In the genomic region with DNA sequence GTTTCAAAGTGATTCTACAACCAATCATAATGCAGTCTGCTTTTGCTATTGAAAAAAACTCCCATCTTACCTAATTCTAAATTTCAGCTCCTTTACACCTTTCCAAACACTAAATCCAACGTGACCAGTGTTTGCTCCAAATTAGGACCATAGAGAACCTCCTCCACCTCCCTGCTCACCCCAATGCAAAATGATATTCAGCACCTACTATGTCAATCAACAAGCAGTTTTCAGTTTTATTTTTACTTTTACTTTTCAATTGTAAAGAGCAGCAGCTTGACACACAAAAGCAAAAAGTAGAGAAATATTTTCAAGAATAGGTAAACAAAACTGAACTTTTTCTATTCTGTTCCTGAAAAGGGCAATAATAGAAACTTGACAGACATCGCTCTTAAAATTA, we compare ENCODE assay signal across 1 cellular context.
TF ChIP-seq lines count a peak whose summit lies in the region.

No MANE protein-coding gene starts in this region.

TF ChIP-seq in GM23338, 12 proteins besides CTCF, POLR2A, EP300 and RAD21 (continued from another document):
- TF ChIP-seq, protein P1, sequence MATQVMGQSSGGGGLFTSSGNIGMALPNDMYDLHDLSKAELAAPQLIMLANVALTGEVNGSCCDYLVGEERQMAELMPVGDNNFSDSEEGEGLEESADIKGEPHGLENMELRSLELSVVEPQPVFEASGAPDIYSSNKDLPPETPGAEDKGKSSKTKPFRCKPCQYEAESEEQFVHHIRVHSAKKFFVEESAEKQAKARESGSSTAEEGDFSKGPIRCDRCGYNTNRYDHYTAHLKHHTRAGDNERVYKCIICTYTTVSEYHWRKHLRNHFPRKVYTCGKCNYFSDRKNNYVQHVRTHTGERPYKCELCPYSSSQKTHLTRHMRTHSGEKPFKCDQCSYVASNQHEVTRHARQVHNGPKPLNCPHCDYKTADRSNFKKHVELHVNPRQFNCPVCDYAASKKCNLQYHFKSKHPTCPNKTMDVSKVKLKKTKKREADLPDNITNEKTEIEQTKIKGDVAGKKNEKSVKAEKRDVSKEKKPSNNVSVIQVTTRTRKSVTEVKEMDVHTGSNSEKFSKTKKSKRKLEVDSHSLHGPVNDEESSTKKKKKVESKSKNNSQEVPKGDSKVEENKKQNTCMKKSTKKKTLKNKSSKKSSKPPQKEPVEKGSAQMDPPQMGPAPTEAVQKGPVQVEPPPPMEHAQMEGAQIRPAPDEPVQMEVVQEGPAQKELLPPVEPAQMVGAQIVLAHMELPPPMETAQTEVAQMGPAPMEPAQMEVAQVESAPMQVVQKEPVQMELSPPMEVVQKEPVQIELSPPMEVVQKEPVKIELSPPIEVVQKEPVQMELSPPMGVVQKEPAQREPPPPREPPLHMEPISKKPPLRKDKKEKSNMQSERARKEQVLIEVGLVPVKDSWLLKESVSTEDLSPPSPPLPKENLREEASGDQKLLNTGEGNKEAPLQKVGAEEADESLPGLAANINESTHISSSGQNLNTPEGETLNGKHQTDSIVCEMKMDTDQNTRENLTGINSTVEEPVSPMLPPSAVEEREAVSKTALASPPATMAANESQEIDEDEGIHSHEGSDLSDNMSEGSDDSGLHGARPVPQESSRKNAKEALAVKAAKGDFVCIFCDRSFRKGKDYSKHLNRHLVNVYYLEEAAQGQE (IDR thresholded peaks at IDR 0.05; ENCODE audit: unreplicated experiment) = no peak
- TF ChIP-seq EZH2 (IDR thresholded peaks at IDR 0.05; ENCODE audit: low read depth, unreplicated experiment) = no peak
- TF ChIP-seq EZH2phosphoT487 (IDR thresholded peaks at IDR 0.05; ENCODE audit: unreplicated experiment) = no peak
- no peak for TF ChIP-seq JUNB (IDR thresholded peaks at IDR 0.05; ENCODE audit: unreplicated experiment)
- TF ChIP-seq ZNF114 (CRISPR knock-in tag; IDR thresholded peaks at IDR 0.05) = no peak
- no peak for TF ChIP-seq STAT1 (IDR thresholded peaks at IDR 0.05; ENCODE audit: unreplicated experiment)
